In the genomic region with DNA sequence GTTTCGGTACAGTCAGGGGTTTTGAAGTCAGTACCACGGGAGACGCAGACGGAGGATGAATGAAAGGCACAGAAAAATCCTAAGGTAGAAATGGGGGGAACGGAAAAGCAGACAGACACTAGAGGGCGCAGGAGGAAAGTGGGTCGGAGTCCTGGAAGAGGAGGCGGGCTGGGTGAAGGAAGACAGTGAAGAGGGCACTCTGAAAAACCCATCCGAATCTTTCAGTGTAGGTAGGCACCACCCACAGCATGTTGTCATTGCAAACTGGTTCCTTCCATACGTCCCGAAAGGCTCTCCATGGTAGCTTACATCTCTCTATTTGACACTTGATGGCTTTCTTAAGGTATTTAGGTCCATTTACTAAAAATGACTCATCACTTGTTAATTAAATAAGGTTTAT, we compare ENCODE assay signal across 8 cellular contexts. TPM values are rescaled to one million over a fixed set of nuclear protein-coding genes. Genes with fewer than 3 reads are reported as not detected.
DNase-seq lines count a peak whose midpoint lies in the region; ATAC-seq and TF ChIP-seq lines count a peak whose summit lies in the region.

No MANE protein-coding gene starts in this region.

- H3K9me3 ChIP-seq in colonic mucosa, result no peaks in the 10 kb centered on the region

- TF ChIP-seq CTCF in colonic mucosa (IDR thresholded peaks at IDR 0.05), result peak; percentile 78

- intact Hi-C loops in colonic mucosa (cut with DNase I), result loop anchor here (5.0 to 10.0 kb wide), 3 partner anchors 61 to 178 kb away; no protein-coding TSS in a partner anchor

- ATAC-seq in GM18868 (IDR thresholded peaks at IDR 0.05; ENCODE audit: unreplicated experiment) (peak; percentile 65), HG03280 (IDR thresholded peaks at IDR 0.05; ENCODE audit: unreplicated experiment) (peak; percentile 49), memory B cell (ENCODE audit: low read depth) (peak; percentile 74)

- DNase-seq in AG20443 (ENCODE audit: low spot score) (peak; percentile 81), NCI-H510A treated with DMSO at 0.1 percent for 48 hours (lab: John Stamatoyannopoulos, UW) (peak; percentile 96), colonic mucosa (peak; percentile 82), memory B cell (ENCODE audit: low spot score in 2 of 2) (peak; percentile 58 to 66)
- DNase-seq in activated CD4-positive, alpha-beta T cell treated with anti-CD3 and anti-CD28 coated beads for 4 hours, result peak; percentile 70 to 82
- DNase-seq in stimulated activated CD8-positive, alpha-beta memory T cell treated with anti-CD3 and anti-CD28 coated beads, Interleukin-4, amount 100 ng/mL, for 24 hours (ENCODE audit: low read depth), result peak; percentile 55

- peaks cover 2% of the 10 kb centered on the region for H3K27me3 Mint-ChIP-seq in memory B cell

- no peaks in the 10 kb centered on the region for H3K4me1 ChIP-seq in colonic mucosa

- peak overlapping the region; percentile 45 for H3K27ac ChIP-seq in colonic mucosa

- H3K4me3 Mint-ChIP-seq in memory B cell, result peak overlapping the region; percentile 56

- no peak overlapping the region for H3K27ac Mint-ChIP-seq in memory B cell

- H3K4me1 Mint-ChIP-seq in memory B cell, result peaks cover 11% of the 10 kb centered on the region

- no peaks in the 10 kb centered on the region for H3K36me3 ChIP-seq in colonic mucosa

- H3K27me3 ChIP-seq in colonic mucosa, result no peaks in the 10 kb centered on the region

- peaks cover 5% of the 10 kb centered on the region for H3K36me3 Mint-ChIP-seq in memory B cell

- H3K4me3 ChIP-seq in colonic mucosa, result no peak overlapping the region

- H3K9me3 Mint-ChIP-seq in memory B cell, result peaks cover 2% of the 10 kb centered on the region

- peak overlapping the region in 1 of 2 donors; percentile 22 for H3K9ac ChIP-seq in colonic mucosa (ENCODE audit: low read depth in 2 of 2, low read length in 2 of 2)

RNA-seq across cellular contexts. Expression of gene ZNF236, which starts 18.5 kb away (rescaled TPM):
- total RNA-seq in colonic mucosa, result 10 to 100 TPM in 1 of 2 donors, 1 to 10 TPM in 1; 9.7 to 16.9 TPM
